ENCODE assay signal across 34 cellular contexts in the genomic region with DNA sequence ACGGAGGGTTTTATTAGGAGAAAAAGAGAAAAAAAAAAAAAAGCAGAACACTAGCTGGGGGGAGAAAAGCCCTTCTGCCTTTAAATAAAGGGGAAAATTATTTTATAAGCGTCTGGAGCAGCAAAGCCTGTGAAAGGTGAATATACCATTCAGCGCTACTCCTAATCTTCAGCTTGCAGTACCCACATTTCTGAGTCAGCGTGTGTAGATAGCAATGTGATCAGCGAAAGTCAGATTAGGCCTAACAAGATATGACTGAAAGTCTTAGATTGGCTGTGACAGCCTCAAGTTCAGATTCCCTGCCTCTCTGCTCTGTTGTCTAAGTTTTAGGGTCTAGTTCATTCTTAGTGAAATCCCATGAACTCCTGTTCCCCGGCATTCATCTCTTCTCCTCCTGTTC.
"Had no signal": no experiment of that assay in that cellular context is flagged by ENCODE, and none has a peak within 500 bp of the region (broad histone marks: within the 10 kb centered on the region; RNA-seq: fewer than 3 reads in every experiment).

No MANE protein-coding gene starts in this region.

- DNase-seq: activated B cell treated with CpG ODN at 0.5 μM for 24 hours; activated CD4-positive, alpha-beta memory T cell treated with anti-CD3 and anti-CD28 coated beads for 36 hours; activated CD4-positive, alpha-beta T cell treated with anti-CD3 and anti-CD28 coated beads for 4 hours; activated CD4-positive, alpha-beta T cell treated with anti-CD3 and anti-CD28 coated beads, Interleukin-2, amount 10 ng/mL, durations not matched to agents 24 days and 14 days; activated CD4-positive, alpha-beta T cell treated with anti-CD3 and anti-CD28 coated beads, Interleukin-2, amount 50 U/mL, for 1 hour; activated CD4-positive, alpha-beta T cell treated with anti-CD3 and anti-CD28 coated beads, Interleukin-2, amount 50 U/mL, for 4 hours; activated CD4-positive, CD25-positive, alpha-beta regulatory T cell treated with anti-CD3 and anti-CD28 coated beads, Interleukin-2, amount 50 U/mL, for 72 hours; activated CD8-positive, alpha-beta memory T cell treated with anti-CD3 and anti-CD28 coated beads, Interleukin-2, amount 50 U/mL, for 4 hours; activated CD8-positive, alpha-beta T cell treated with anti-CD3 and anti-CD28 coated beads for 36 hours; activated effector memory CD4-positive, alpha-beta T cell treated with anti-CD3 and anti-CD28 coated beads, Interleukin-2, amount 50 U/mL, for 16 hours; activated gamma-delta T cell treated with Interleukin-2 at 50 U/mL for 16 hours; activated naive CD4-positive, alpha-beta T cell; activated naive CD4-positive, alpha-beta T cell treated with anti-CD3 and anti-CD28 coated beads for 36 hours; activated naive CD4-positive, alpha-beta T cell treated with anti-CD3 and anti-CD28 coated beads, Interleukin-2, amount 50 U/mL, for 16 hours; activated naive CD8-positive, alpha-beta T cell treated with anti-CD3 and anti-CD28 coated beads for 36 hours; activated T-cell treated with anti-CD3 and anti-CD28 coated beads for 4 hours; activated T-cell treated with anti-CD3 and anti-CD28 coated beads, Interleukin-2, amount 50 U/mL, for 1 hour; activated T-cell treated with anti-CD3 and anti-CD28 coated beads, Interleukin-2, amount 50 U/mL, for 4 hours; activated T-cell treated with anti-CD3 and anti-CD28 coated beads, Interleukin-2, amount 50 U/mL, for 72 hours; adrenal gland; amniotic stem cell; aorta; body of pancreas; brain microvascular endothelial cell; central memory CD4-positive, alpha-beta T cell; T-helper 1 cell; T-helper 2 cell; T-helper 9 cell had no signal

- H3K36me3 ChIP-seq: adrenal gland, brain microvascular endothelial cell, breast epithelium had no signal

- FAIRE-seq: astrocyte, TTC549 had no signal

- H3K27me3 ChIP-seq: adrenal gland, body of pancreas, brain microvascular endothelial cell, breast epithelium had no signal

- H3K4me3 ChIP-seq: adrenal gland, body of pancreas, breast epithelium had no signal

- H3K27ac ChIP-seq: adrenal gland, body of pancreas, brain microvascular endothelial cell, breast epithelium, VCaP had no signal

- ATAC-seq: activated CD8-positive, alpha-beta T cell treated with anti-CD3 and anti-CD28 coated beads for 36 hours; activated naive CD4-positive, alpha-beta T cell treated with anti-CD3 and anti-CD28 coated beads, Interleukin-2, amount 50 U/mL, for 72 hours; activated T-cell treated with anti-CD3 and anti-CD28 coated beads, Interleukin-2, amount 50 U/mL, for 4 hours; activated T-cell treated with anti-CD3 and anti-CD28 coated beads, Interleukin-2, amount 50 U/mL, for 72 hours; activated T-helper 17 cell treated with anti-CD3 and anti-CD28 coated beads, Interleukin-2, amount 50 U/mL, for 72 hours; body of pancreas had no signal

- H3K4me1 ChIP-seq: adrenal gland, body of pancreas, breast epithelium had no signal

- H3K9me3 ChIP-seq: adrenal gland, body of pancreas had no signal
